ENCODE assay signal across 16 cellular contexts in genomic region chr7:45646996-45647411, GRCh38.
DNase-seq lines count a peak whose midpoint lies in the region; ATAC-seq and TF ChIP-seq lines count a peak whose summit lies in the region.
"Had no signal": no experiment of that assay in that cellular context is flagged by ENCODE, and none has a peak within 500 bp of the region (broad histone marks: within the 10 kb centered on the region; RNA-seq: fewer than 3 reads in every experiment).

No MANE protein-coding gene starts in this region.

- ATAC-seq in HG03095 (IDR thresholded peaks at IDR 0.05; ENCODE audit: unreplicated experiment) (no peak), GM19452 (IDR thresholded peaks at IDR 0.05; ENCODE audit: unreplicated experiment) (no peak)

- no peak overlapping the region for H3K4me3 Mint-ChIP-seq in HFFc6
- H3K4me3 Mint-ChIP-seq: activated CD4-positive, alpha-beta T cell treated with anti-CD3 and anti-CD28 coated beads, Interleukin-2, amount 10 ng/mL, durations not matched to agents 7 days and 5 days; dendritic cell treated with granulocyte-macrophage colony-stimulating factor and Interleukin-4, amounts not matched to agents 40 ng/mL and 50 ng/mL, for 4 days; stimulated activated naive CD8-positive, alpha-beta T cell treated with anti-CD3 and anti-CD28 coated beads, Interleukin-15, Interleukin-2, amounts not matched to agents 100 ng/mL and 50 ng/mL, for 24 hours; T-helper 2 cell treated with Interferon-gamma antibody and Interleukin-4, amounts not matched to agents 5 μg/mL and 100 μg/mL, for 36 hours had no signal

- peak; percentile 35 for DNase-seq in A172 (ENCODE audit: low spot score)
- peak; percentile 36 for DNase-seq in HFFc6
- peak; percentile 48 for DNase-seq in cerebellum (ENCODE audit: low spot score)
- peak; percentile 37 for DNase-seq in mesenteric fat pad (ENCODE audit: low spot score)
- no peak for DNase-seq in COR-L47 (lab: John Stamatoyannopoulos, UW)
- no peak for DNase-seq in activated T-cell treated with anti-CD3 and anti-CD28 coated beads, Interleukin-2, amount 50 U/mL, for 1 hour
- DNase-seq: activated CD4-positive, alpha-beta T cell treated with anti-CD3 and anti-CD28 coated beads, Interleukin-2, amount 10 ng/mL, durations not matched to agents 7 days and 5 days; Calu3; Karpas-422; NCI-H187 treated with DMSO at 0.1 percent for 48 hours had no signal

- H3K27me3 Mint-ChIP-seq in HFFc6 (ENCODE audit: insufficient read depth): peaks cover 24% of the 10 kb centered on the region
- H3K27me3 Mint-ChIP-seq: activated CD4-positive, alpha-beta T cell treated with anti-CD3 and anti-CD28 coated beads, Interleukin-2, amount 10 ng/mL, durations not matched to agents 7 days and 5 days; dendritic cell treated with granulocyte-macrophage colony-stimulating factor and Interleukin-4, amounts not matched to agents 40 ng/mL and 50 ng/mL, for 4 days; stimulated activated naive CD8-positive, alpha-beta T cell treated with anti-CD3 and anti-CD28 coated beads, Interleukin-15, Interleukin-2, amounts not matched to agents 100 ng/mL and 50 ng/mL, for 24 hours had no signal

- H3K4me1 Mint-ChIP-seq in HFFc6 (ENCODE audit: low read depth): no peaks in the 10 kb centered on the region; the same call in 1 of the 2 replicates

- TF ChIP-seq CTCF in HFFc6 (IDR thresholded peaks at IDR 0.05): peak; percentile 45

- no peaks in the 10 kb centered on the region for H3K36me3 Mint-ChIP-seq in HFFc6 (ENCODE audit: low read depth)

- H3K27ac Mint-ChIP-seq in HFFc6: no peak overlapping the region
- H3K27ac Mint-ChIP-seq: activated CD4-positive, alpha-beta T cell treated with anti-CD3 and anti-CD28 coated beads, Interleukin-2, amount 10 ng/mL, durations not matched to agents 7 days and 5 days; activated T-helper 2 cell treated with anti-CD3 and anti-CD28 coated beads, Interferon-gamma antibody, Interleukin-2, Interleukin-4, amounts not matched to agents 10 μg/mL and 5 μg/mL and 100 μg/mL, durations not matched to agents 14 hours and 24 hours and 36 hours; dendritic cell treated with granulocyte-macrophage colony-stimulating factor and Interleukin-4, amounts not matched to agents 40 ng/mL and 50 ng/mL, for 4 days; stimulated activated naive CD8-positive, alpha-beta T cell treated with anti-CD3 and anti-CD28 coated beads, Interleukin-15, Interleukin-2, amounts not matched to agents 100 ng/mL and 50 ng/mL, for 24 hours; T-helper 2 cell treated with Interferon-gamma antibody and Interleukin-4, amounts not matched to agents 5 μg/mL and 100 μg/mL, for 36 hours had no signal

- no peaks in the 10 kb centered on the region for H3K9me3 Mint-ChIP-seq in HFFc6
- H3K9me3 Mint-ChIP-seq: activated CD4-positive, alpha-beta T cell treated with anti-CD3 and anti-CD28 coated beads, Interleukin-2, amount 10 ng/mL, durations not matched to agents 7 days and 5 days; activated T-helper 2 cell treated with anti-CD3 and anti-CD28 coated beads, Interferon-gamma antibody, Interleukin-2, Interleukin-4, amounts not matched to agents 10 μg/mL and 5 μg/mL and 100 μg/mL, durations not matched to agents 14 hours and 24 hours and 36 hours; dendritic cell treated with granulocyte-macrophage colony-stimulating factor and Interleukin-4, amounts not matched to agents 40 ng/mL and 50 ng/mL, for 4 days; stimulated activated naive CD8-positive, alpha-beta T cell treated with anti-CD3 and anti-CD28 coated beads, Interleukin-15, Interleukin-2, amounts not matched to agents 100 ng/mL and 50 ng/mL, for 24 hours; T-helper 2 cell treated with Interferon-gamma antibody and Interleukin-4, amounts not matched to agents 5 μg/mL and 100 μg/mL, for 36 hours had no signal

Comparison
In these comparisons a context has a peak if more than half of its experiments do, and no peak if none do; other contexts are left out.
1. DNase-seq: peak in A172 (single experiment), HFFc6 (single experiment), cerebellum (single experiment) and mesenteric fat pad (single experiment); none in COR-L47 (single experiment) and activated T-cell treated with anti-CD3 and anti-CD28 coated beads, Interleukin-2, amount 50 U/mL, for 1 hour (single experiment).